ENCODE assay signal across 8 cellular contexts in genomic region chr2:15560988-15561573, GRCh38.
DNase-seq lines count a peak whose midpoint lies in the region; ATAC-seq and TF ChIP-seq lines count a peak whose summit lies in the region.

Gene NBAS, minus strand, starts transcription at chr2:15561334. Its CDS starts 30 bp downstream, at chr2:15561304.

- DNase-seq in AG09309 (ENCODE audit: low read depth) (peak; percentile 33), NCI-H446 (lab: John Stamatoyannopoulos, UW) (peak; percentile 58 to 80), cerebellar cortex (ENCODE audit: low spot score) (peak; percentile 94), islet precursor cell (peak; percentile 95)
- peak; percentile 67 for DNase-seq in activated CD4-positive, CD25-positive, alpha-beta regulatory T cell treated with anti-CD3 and anti-CD28 coated beads, Interleukin-2, amount 50 U/mL, for 72 hours
- DNase-seq in stimulated activated CD4-positive, alpha-beta T cell treated with anti-CD3 and anti-CD28 coated beads, Interleukin-12 subunit alpha, Interleukin-12 subunit beta, amount 100 ng/mL, for 48 hours (ENCODE audit: low read depth in 2 of 3, low spot score in 1 of 3) = peak; percentile 65 to 71 (median 71)

- TF ChIP-seq CTCF in AG09309 (IDR thresholded peaks at IDR 0.05; ENCODE audit: control insufficient read depth, insufficient read depth, low read depth, low read length, missing control alignments) = no peak

- ATAC-seq in HG03196 (IDR thresholded peaks at IDR 0.05; ENCODE audit: unreplicated experiment) = peak; percentile 85

- in situ Hi-C loops in GM18951 (cut with MboI; ENCODE audit: low sequenced_read_pairs, unreplicated experiment) = no loop called here

- peak; percentile 76 for TF ChIP-seq POLR2A in GM18951 (IDR thresholded peaks at IDR 0.05; ENCODE audit: extremely low read depth, insufficient read depth, insufficient read length)

- peak within 1 kb of the TSS; percentile 81 for H3K4me3 ChIP-seq in AG09309 (ENCODE audit: control insufficient read depth, low read depth, low read length)

Comparison
In these comparisons a context has a peak if more than half of its experiments do, and no peak if none do; other contexts are left out.
1. Peak in every context shown above with its lines: DNase-seq, ATAC-seq and H3K4me3 ChIP-seq.
2. DNase-seq: peak in every context shown above with its lines; median percentile 95 in islet precursor cell; 94 in cerebellar cortex; 71 in stimulated activated CD4-positive, alpha-beta T cell treated with anti-CD3 and anti-CD28 coated beads, Interleukin-12 subunit alpha, Interleukin-12 subunit beta, amount 100 ng/mL, for 48 hours; 69 in NCI-H446; 67 in activated CD4-positive, CD25-positive, alpha-beta regulatory T cell treated with anti-CD3 and anti-CD28 coated beads, Interleukin-2, amount 50 U/mL, for 72 hours; 33 in AG09309.